27 cellular contexts compared by ENCODE assay signal in genomic region chr4:48248559-48248953, GRCh38. TPM values are rescaled to one million over a fixed set of nuclear protein-coding genes. Genes with fewer than 3 reads are reported as not detected.
A peak's percentile ranks its signal among the peaks of the same experiment; 100 is the strongest.
DNase-seq lines count a peak whose midpoint lies in the region; ATAC-seq, FAIRE-seq and TF ChIP-seq lines count a peak whose summit lies in the region.
"Had no signal": no experiment of that assay in that cellular context is flagged by ENCODE, and none has a peak within 500 bp of the region (broad histone marks: within the 10 kb centered on the region; RNA-seq: fewer than 3 reads in every experiment).

No MANE protein-coding gene starts in this region.

- H3K79me2 ChIP-seq in GM12878 (ENCODE audit: control insufficient read depth, insufficient read depth, low read length) = peaks cover 86% of the 10 kb centered on the region

- no peak overlapping the region for H3K4me3 Mint-ChIP-seq in activated naive CD8-positive, alpha-beta T cell treated with anti-CD3 and anti-CD28 coated beads, Interleukin-2, amount 50 U/mL, for 24 hours
- no peak overlapping the region for H3K4me3 Mint-ChIP-seq in activated naive CD8-positive, alpha-beta T cell treated with anti-CD3 and anti-CD28 coated beads for 36 hours
- no peak overlapping the region for H3K4me3 Mint-ChIP-seq in osteocyte (ENCODE audit: unreplicated experiment)
- H3K4me3 Mint-ChIP-seq: activated naive CD4-positive, alpha-beta T cell treated with anti-CD3 and anti-CD28 coated beads, Interleukin-2, amount 50 U/mL, for 24 hours; activated T-helper 17 cell treated with anti-CD3 and anti-CD28 coated beads, Interleukin-2, amount 50 U/mL, for 72 hours; nephron progenitor cell; stimulated activated memory B cell treated with anti-CD40 and anti-IgM and Interleukin-4, amounts not matched to agents 10 μg/mL and 1 μg/mL and 100 μg/mL, for 72 hours had no signal

- peak overlapping the region; percentile 11 for H3K9ac ChIP-seq in GM12878 (ENCODE audit: control insufficient read depth, insufficient read depth, low read length)
- H3K9ac ChIP-seq: KMS-11 had no signal

- no peak overlapping the region for H3K27ac Mint-ChIP-seq in activated naive CD8-positive, alpha-beta T cell treated with anti-CD3 and anti-CD28 coated beads, Interleukin-2, amount 50 U/mL, for 24 hours
- no peak overlapping the region for H3K27ac Mint-ChIP-seq in activated naive CD8-positive, alpha-beta T cell treated with anti-CD3 and anti-CD28 coated beads for 36 hours
- no peak overlapping the region for H3K27ac Mint-ChIP-seq in osteocyte (ENCODE audit: unreplicated experiment)
- H3K27ac Mint-ChIP-seq: activated naive CD4-positive, alpha-beta T cell treated with anti-CD3 and anti-CD28 coated beads, Interleukin-2, amount 50 U/mL, for 24 hours; activated T-helper 17 cell treated with anti-CD3 and anti-CD28 coated beads, Interleukin-2, amount 50 U/mL, for 72 hours; nephron progenitor cell; stimulated activated memory B cell treated with anti-CD40 and anti-IgM and Interleukin-4, amounts not matched to agents 10 μg/mL and 1 μg/mL and 100 μg/mL, for 72 hours had no signal

- DNase-seq in activated naive CD8-positive, alpha-beta T cell treated with anti-CD3 and anti-CD28 coated beads, Interleukin-2, amount 50 U/mL, for 24 hours = no peak
- no peak for DNase-seq in activated naive CD8-positive, alpha-beta T cell treated with anti-CD3 and anti-CD28 coated beads for 36 hours
- DNase-seq in GM12878 (ENCODE audit: low read depth, low spot score) (no peak), pancreas (no peak), NCI-H2081 (lab: John Stamatoyannopoulos, UW) (no peak), osteocyte (ENCODE audit: extremely low spot score, unreplicated experiment) (no peak)
- DNase-seq: activated CD4-positive, alpha-beta T cell treated with anti-CD3 and anti-CD28 coated beads for 4 hours; C1 segment of cervical spinal cord; COR-L47; hypothalamus; left cardiac atrium; MV-4-11; NCI-H146; NCI-H82; nephron progenitor cell; SW 1271; T-helper 9 cell; transverse colon had no signal

- H3K27ac ChIP-seq in GM12878 (ENCODE audit: control insufficient read depth, insufficient read depth) = peak overlapping the region; percentile 45; the same call in 1 of the 2 replicates
- no peak overlapping the region for H3K27ac ChIP-seq in pancreas
- H3K27ac ChIP-seq: 22Rv1, HL-60, KMS-11, transverse colon had no signal

- H4K20me1 ChIP-seq in GM12878 (ENCODE audit: control insufficient read depth, insufficient read depth) = no peaks in the 10 kb centered on the region

- peak overlapping the region; percentile 40 for H3K4me2 ChIP-seq in GM12878 (ENCODE audit: control insufficient read depth, insufficient read depth)
- H3K4me2 ChIP-seq: KMS-11 had no signal

- no peaks in the 10 kb centered on the region for H3K27me3 Mint-ChIP-seq in activated naive CD8-positive, alpha-beta T cell treated with anti-CD3 and anti-CD28 coated beads, Interleukin-2, amount 50 U/mL, for 24 hours
- no peaks in the 10 kb centered on the region for H3K27me3 Mint-ChIP-seq in activated naive CD8-positive, alpha-beta T cell treated with anti-CD3 and anti-CD28 coated beads for 36 hours
- peaks cover 51% of the 10 kb centered on the region for H3K27me3 Mint-ChIP-seq in osteocyte (ENCODE audit: unreplicated experiment)
- H3K27me3 Mint-ChIP-seq: activated naive CD4-positive, alpha-beta T cell treated with anti-CD3 and anti-CD28 coated beads, Interleukin-2, amount 50 U/mL, for 24 hours; activated T-helper 17 cell treated with anti-CD3 and anti-CD28 coated beads, Interleukin-2, amount 50 U/mL, for 72 hours; stimulated activated memory B cell treated with anti-CD40 and anti-IgM and Interleukin-4, amounts not matched to agents 10 μg/mL and 1 μg/mL and 100 μg/mL, for 72 hours had no signal

- POLR2A ChIA-PET in GM12878 (lab: Charles Lee) = interaction anchor here (0.6 to 2.8 kb wide), 12 partner anchors 9 to 503 kb away, joined by 3 to 11 read pairs (median 4); no protein-coding TSS in a partner anchor

- peaks cover 5% of the 10 kb centered on the region for H3K9me3 Mint-ChIP-seq in activated naive CD8-positive, alpha-beta T cell treated with anti-CD3 and anti-CD28 coated beads, Interleukin-2, amount 50 U/mL, for 24 hours
- H3K9me3 Mint-ChIP-seq in activated naive CD8-positive, alpha-beta T cell treated with anti-CD3 and anti-CD28 coated beads for 36 hours = peaks cover 1% of the 10 kb centered on the region
- no peaks in the 10 kb centered on the region for H3K9me3 Mint-ChIP-seq in osteocyte (ENCODE audit: unreplicated experiment)
- H3K9me3 Mint-ChIP-seq: activated naive CD4-positive, alpha-beta T cell treated with anti-CD3 and anti-CD28 coated beads, Interleukin-2, amount 50 U/mL, for 24 hours; nephron progenitor cell; stimulated activated memory B cell treated with anti-CD40 and anti-IgM and Interleukin-4, amounts not matched to agents 10 μg/mL and 1 μg/mL and 100 μg/mL, for 72 hours had no signal

- RAD21 ChIA-PET in GM12878 (lab: Charles Lee; ENCODE audit: unreplicated experiment) = interaction anchor here (1.1 to 3.0 kb wide), 6 partner anchors 11 to 61 kb away, joined by 3 to 15 read pairs (median 8); no protein-coding TSS in a partner anchor

- no peak for TF ChIP-seq CTCF in GM12878 (IDR thresholded peaks at IDR 0.05 in 2 of 3, conservative IDR thresholded peaks at IDR 0.05 in 1 of 3; ENCODE audit: control insufficient read depth in 2 of 3, extremely low read depth in 1 of 3, insufficient read depth in 1 of 3, low read depth in 3 of 3, low read length in 3 of 3)
- no peak for TF ChIP-seq CTCF in pancreas (IDR thresholded peaks at IDR 0.05)
- TF ChIP-seq CTCF in osteocyte (IDR thresholded peaks at IDR 0.05) = no peak

- no peak for TF ChIP-seq RAD21 in GM12878 (IDR thresholded peaks at IDR 0.05; ENCODE audit: insufficient read depth, low read depth, low read length)

- no peak for TF ChIP-seq POLR2A in GM12878 (IDR thresholded peaks at IDR 0.05; ENCODE audit: low read depth, low read length)

- peaks cover 8% of the 10 kb centered on the region for H3K4me1 Mint-ChIP-seq in activated naive CD8-positive, alpha-beta T cell treated with anti-CD3 and anti-CD28 coated beads, Interleukin-2, amount 50 U/mL, for 24 hours
- peaks cover 4% of the 10 kb centered on the region for H3K4me1 Mint-ChIP-seq in activated naive CD8-positive, alpha-beta T cell treated with anti-CD3 and anti-CD28 coated beads for 36 hours
- peaks cover 6% of the 10 kb centered on the region for H3K4me1 Mint-ChIP-seq in osteocyte (ENCODE audit: unreplicated experiment)
- H3K4me1 Mint-ChIP-seq: activated naive CD4-positive, alpha-beta T cell treated with anti-CD3 and anti-CD28 coated beads, Interleukin-2, amount 50 U/mL, for 24 hours; nephron progenitor cell had no signal

- H2AFZ ChIP-seq in GM12878 (ENCODE audit: control insufficient read depth, low read depth, low read length) = no peak overlapping the region

- in situ Hi-C loops in GM12878 (cut with MboI) = no loop called here

- no TSS peak for BruUV-seq in GM12878 (replicated peaks; lab: Mats Ljungman, UMichigan)

- CTCF ChIA-PET in GM12878 (lab: Yijun Ruan, JAX) = interaction anchor here (0.9 to 2.1 kb wide), 5 partner anchors 9 to 50 kb away, joined by 3 to 6 read pairs (median 5); no protein-coding TSS in a partner anchor

- peaks cover 22% of the 10 kb centered on the region for H3K4me1 ChIP-seq in GM12878 (ENCODE audit: control insufficient read depth, insufficient read depth, low read length)
- H3K4me1 ChIP-seq in pancreas = no peaks in the 10 kb centered on the region

- peak; percentile 24 for ATAC-seq in activated naive CD8-positive, alpha-beta T cell treated with anti-CD3 and anti-CD28 coated beads, Interleukin-2, amount 50 U/mL, for 24 hours
- ATAC-seq in HG02852 (IDR thresholded peaks at IDR 0.05; ENCODE audit: unreplicated experiment) (peak; percentile 40), GM12878 (peak; percentile 69), pancreas (no peak), GM21423 (IDR thresholded peaks at IDR 0.05; ENCODE audit: unreplicated experiment) (no peak)
- ATAC-seq: activated T-helper 17 cell treated with anti-CD3 and anti-CD28 coated beads, Interleukin-2, amount 50 U/mL, for 72 hours; left cardiac atrium; stimulated activated memory B cell treated with anti-CD40 and anti-IgM and Interleukin-4, amounts not matched to agents 10 μg/mL and 1 μg/mL and 100 μg/mL, for 72 hours had no signal

- intact Hi-C loops in GM12878 (cut with micrococcal nuclease; ENCODE audit: unreplicated experiment) (no loop called here), pancreas (cut with DNase I) (no loop called here)

- FAIRE-seq in GM12878 (lab: Jason Lieb, UNC) (no peak), pancreas (lab: Jason Lieb, UNC) (no peak)
- FAIRE-seq: H54 had no signal

- H3K9me3 ChIP-seq in GM12878 (replicated peaks; ENCODE audit: control insufficient read depth, insufficient read depth, low read length) (peaks cover 7% of the 10 kb centered on the region; the same call in 2 of the 3 replicates), pancreas (no peaks in the 10 kb centered on the region)
- H3K9me3 ChIP-seq: transverse colon had no signal

- no peak for TF ChIP-seq EP300 in GM12878 (IDR thresholded peaks at IDR 0.05; ENCODE audit: borderline replicate concordance in 1 of 2, control insufficient read depth in 1 of 2, low read depth in 2 of 2, low read length in 2 of 2)

- H3K4me3 ChIP-seq in GM12878 = no peak overlapping the region
- no peak overlapping the region for H3K4me3 ChIP-seq in pancreas
- H3K4me3 ChIP-seq: transverse colon had no signal

- H3K36me3 Mint-ChIP-seq in activated naive CD8-positive, alpha-beta T cell treated with anti-CD3 and anti-CD28 coated beads, Interleukin-2, amount 50 U/mL, for 24 hours (ENCODE audit: low read depth) = peaks cover 5% of the 10 kb centered on the region
- H3K36me3 Mint-ChIP-seq in activated naive CD8-positive, alpha-beta T cell treated with anti-CD3 and anti-CD28 coated beads for 36 hours = peaks cover 2% of the 10 kb centered on the region
- H3K36me3 Mint-ChIP-seq in osteocyte (ENCODE audit: unreplicated experiment) = no peaks in the 10 kb centered on the region

- H3K36me3 ChIP-seq in GM12878 (ENCODE audit: control insufficient read depth in 2 of 2, insufficient read depth in 2 of 2, low read length in 1 of 2) (no peaks in the 10 kb centered on the region; a peak in 1 of 4 replicates), pancreas (no peaks in the 10 kb centered on the region)
- H3K36me3 ChIP-seq: transverse colon had no signal

- SMC1A ChIA-PET in GM12878 (lab: Charles Lee; ENCODE audit: uncharacterized antibody, unreplicated experiment) = interaction anchor here (0.7 to 3.8 kb wide), 14 partner anchors 11 to 591 kb away, joined by 3 to 36 read pairs (median 5); no protein-coding TSS in a partner anchor

- 35% methylated on average over 1 of the region's 1 CpG for WGBS in GM12878 (ENCODE audit: insufficient coverage, insufficient replicate concordance, low lambda C conversion rate, missing lambda C conversion rate)
- WGBS in pancreas, 2 donors = 91 to 95% methylated on average over 1 of the region's 1 CpG

- H3K27me3 ChIP-seq in GM12878 (replicated peaks in 1 of 2; ENCODE audit: control insufficient read depth in 2 of 2, insufficient read depth in 2 of 2, low read length in 1 of 2) = no peaks in the 10 kb centered on the region
- no peaks in the 10 kb centered on the region for H3K27me3 ChIP-seq in pancreas
- H3K27me3 ChIP-seq: transverse colon had no signal

RNA-seq across cellular contexts. Expression of gene TEC, which starts 21.1 kb away (rescaled TPM):
- total RNA-seq in activated naive CD8-positive, alpha-beta T cell treated with anti-CD3 and anti-CD28 coated beads for 36 hours = 1 to 10 TPM; 3.4 to 3.9 TPM
- 172 and 194 TPM in 2 replicates for total RNA-seq in GM12878 (2013; cell fraction: nucleolus; rRNA removed)
- 24.2 and 27.2 TPM in 2 replicates for total RNA-seq in GM12878 (2014; rRNA removed)
- 24.4 and 25.6 TPM in 2 replicates for total RNA-seq in GM12878 (2014; rRNA removed; fragmentation: Illumina TruSeq; extraction: Trizol)
- 19.0 and 20.2 TPM in 2 replicates for total RNA-seq in GM12878 (2021)
- 9.0 TPM for polyA plus RNA-seq in GM12878 (2011; ENCODE audit: low read depth)
- 15.4 and 21.3 TPM in 2 replicates for polyA plus RNA-seq in GM12878 (2011; rRNA removed)
- polyA plus RNA-seq in GM12878 (2011; cell fraction: cytosol; rRNA removed) = 6.2 and 7.2 TPM in 2 replicates
- 23.0 and 25.2 TPM in 2 replicates for polyA plus RNA-seq in GM12878 (2011; cell fraction: nucleus; rRNA removed)
- polyA plus RNA-seq in GM12878 (2012) = 15.4 and 23.3 TPM in 2 replicates
- polyA plus RNA-seq in GM12878 (2014; fragmentation: Illumina TruSeq; extraction: Trizol) = 18.6 and 23.7 TPM in 2 replicates
- 1 to 10 TPM; 7.4 to 10.0 TPM for polyA plus RNA-seq in GM12878 (2014; fragmentation: Nextera tagmentation; extraction: Ambion mirVana)
- polyA plus RNA-seq in GM12878 (2014; rRNA removed) = 17.3 and 19.3 TPM in 2 replicates
- 10 to 100 TPM; 14.6 to 15.5 TPM for polyA plus RNA-seq in GM12878 (2016; fragmentation: Nextera tagmentation; extraction: Ambion mirVana)
- polyA minus RNA-seq in GM12878 (2011; rRNA and poly(A)+ RNA removed) = 22.5 and 25.5 TPM in 2 replicates
- polyA minus RNA-seq in GM12878 (2011; cell fraction: cytosol; rRNA and poly(A)+ RNA removed) = 6.9 and 10.0 TPM in 2 replicates
- polyA minus RNA-seq in GM12878 (2011; cell fraction: nucleus; rRNA and poly(A)+ RNA removed) = 24.5 and 36.4 TPM in 2 replicates
- 1 to 10 TPM in 3 of 6 donors, under 1 TPM in 3; 0.63 to 3.0 (median 0.97) TPM for total RNA-seq in pancreas
- 1 to 10 TPM in 1 of 2 donors, under 1 TPM in 1; 0.49 to 1.3 TPM for polyA plus RNA-seq in pancreas
- 0.13 TPM in 1 of 2 replicates, not detected in the other for total RNA-seq in osteocyte

Comparison
In these comparisons a context has a peak if more than half of its experiments do, and no peak if none do; other contexts are left out.
1. ATAC-seq: peak in activated naive CD8-positive, alpha-beta T cell treated with anti-CD3 and anti-CD28 coated beads, Interleukin-2, amount 50 U/mL, for 24 hours (single experiment), HG02852 (single experiment) and GM12878 (single experiment); none in pancreas (0 of 4) and GM21423 (single experiment).
2. RNA of gene TEC, which starts 21.1 kb away (total RNA-seq): 19.0 to 194 TPM in GM12878; 3.4 to 3.9 TPM in activated naive CD8-positive, alpha-beta T cell treated with anti-CD3 and anti-CD28 coated beads for 36 hours, 0.63 to 3.0 TPM in pancreas and 0.13 TPM in osteocyte; every median in the first group is over 4 times any median in the second.